In the genomic region with DNA sequence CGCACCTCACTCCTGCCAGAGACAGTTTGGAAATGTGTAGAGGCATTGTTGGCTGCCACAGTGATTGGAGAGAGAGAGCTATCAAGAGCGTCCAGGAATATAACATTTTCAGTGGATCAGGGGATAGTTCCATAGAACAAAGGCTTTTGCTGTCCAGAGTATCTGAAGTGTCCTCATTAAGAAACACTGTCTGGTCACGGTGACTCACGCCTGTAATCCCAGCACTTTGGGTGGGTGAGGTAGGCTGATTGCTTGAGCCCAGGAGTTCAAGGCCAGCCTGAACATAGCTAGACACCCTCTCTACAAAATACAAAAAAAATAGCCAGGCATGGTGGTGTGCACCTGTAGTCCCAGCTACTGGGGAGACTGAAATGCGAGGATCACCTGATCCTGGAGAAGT, we compare ENCODE assay signal across 34 cellular contexts.
"Had no signal": no experiment of that assay in that cellular context is flagged by ENCODE, and none has a peak within 500 bp of the region (broad histone marks: within the 10 kb centered on the region; RNA-seq: fewer than 3 reads in every experiment).

No MANE protein-coding gene starts in this region.

- H3K4me3 ChIP-seq: MG63 had no signal

- DNase-seq: Karpas-422, Kasumi-1, MG63, MM.1S, MV-4-11, NCI-H1048, NCI-H1092, NCI-H1092 treated with DMSO at 0.1 percent for 48 hours, NCI-H1105, NCI-H1105 treated with DMSO at 0.1 percent for 48 hours, NCI-H1417, NCI-H1417 treated with DMSO at 0.1 percent for 48 hours, NCI-H1436, NCI-H1436 treated with DMSO at 0.1 percent for 48 hours, NCI-H146, NCI-H1694, NCI-H1694 treated with DMSO at 0.1 percent for 48 hours, NCI-H187, NCI-H187 treated with DMSO at 0.1 percent for 48 hours, NCI-H1930, NCI-H2029, NCI-H2029 treated with DMSO at 0.1 percent for 48 hours, NCI-H2081, NCI-H2081 treated with DMSO at 0.1 percent for 48 hours, NCI-H2107, NCI-H2171, NCI-H2171 treated with DMSO at 0.1 percent for 48 hours, NCI-H2227 treated with DMSO at 0.1 percent for 48 hours, NCI-H226, NCI-H345, NCI-H446, NCI-H446 treated with DMSO at 0.1 percent for 48 hours, NCI-H510A, NCI-H510A treated with DMSO at 0.1 percent for 48 hours had no signal

- H3K36me3 ChIP-seq: MG63 had no signal

- H3K9me3 ChIP-seq: MG63 had no signal

- H3K27me3 ChIP-seq: MG63 had no signal
